8 cellular contexts compared by ENCODE assay signal in genomic region chr2:161308178-161308955, GRCh38. TPM values are rescaled to one million over a fixed set of nuclear protein-coding genes. Genes with fewer than 3 reads are reported as not detected.
DNase-seq lines count a peak whose midpoint lies in the region; ATAC-seq and TF ChIP-seq lines count a peak whose summit lies in the region.

Gene PSMD14, plus strand, starts transcription at chr2:161308425. Its CDS starts 10,401 bp downstream, at chr2:161318826.

- H3K27ac ChIP-seq in esophagus (ENCODE audit: low read depth in 2 of 2, low read length in 1 of 2) (peak within 1 kb of the TSS; percentile 95 to 97), muscle layer of colon (ENCODE audit: low read depth, low read length) (peak within 1 kb of the TSS; percentile 84)

- H3K4me1 Mint-ChIP-seq in activated T-cell treated with anti-CD3 and anti-CD28 coated beads, Interleukin-2, amount 50 U/mL, for 24 hours (ENCODE audit: low read depth) = peaks cover 37% of the 10 kb centered on the region

- H3K36me3 Mint-ChIP-seq in activated T-cell treated with anti-CD3 and anti-CD28 coated beads, Interleukin-2, amount 50 U/mL, for 24 hours (ENCODE audit: low read depth) = peaks cover 52% of the 10 kb centered on the region

- H3K9me3 Mint-ChIP-seq in activated T-cell treated with anti-CD3 and anti-CD28 coated beads, Interleukin-2, amount 50 U/mL, for 24 hours = peaks cover 2% of the 10 kb centered on the region

- ATAC-seq in GM21619 (IDR thresholded peaks at IDR 0.05; ENCODE audit: unreplicated experiment) = peak; percentile 97

- H3K36me3 ChIP-seq in esophagus (ENCODE audit: control insufficient read depth in 2 of 2, insufficient read depth in 2 of 2, low read length in 1 of 2) (no peaks in the 10 kb centered on the region), muscle layer of colon (ENCODE audit: insufficient read depth, low read length) (no peaks in the 10 kb centered on the region)

- WGBS in esophagus, 2 donors = 0 to 1% methylated on average over 60 of the region's 60 CpGs

- H3K4me1 ChIP-seq in esophagus (ENCODE audit: control insufficient read depth in 2 of 2, insufficient read depth in 2 of 2, low read length in 1 of 2) (no peaks in the 10 kb centered on the region), muscle layer of colon (ENCODE audit: insufficient read depth, low read length) (peaks cover 16% of the 10 kb centered on the region)

- H3K27ac Mint-ChIP-seq in activated T-cell treated with anti-CD3 and anti-CD28 coated beads, Interleukin-2, amount 50 U/mL, for 24 hours = peak within 1 kb of the TSS; percentile 98

- H3K9ac ChIP-seq in muscle layer of colon (ENCODE audit: low read length) = peak within 1 kb of the TSS; percentile 59

- peaks cover 3% of the 10 kb centered on the region for H3K27me3 Mint-ChIP-seq in activated T-cell treated with anti-CD3 and anti-CD28 coated beads, Interleukin-2, amount 50 U/mL, for 24 hours

- H3K27me3 ChIP-seq in esophagus (ENCODE audit: control insufficient read depth in 1 of 2, insufficient read depth in 2 of 2, low read length in 2 of 2) (no peaks in the 10 kb centered on the region), muscle layer of colon (ENCODE audit: control insufficient read depth in 1 of 2, insufficient read depth in 2 of 2, low read length in 2 of 2) (no peaks in the 10 kb centered on the region)

- H3K4me3 ChIP-seq in Jurkat, Clone E6-1 (ENCODE audit: low read length) = peak within 1 kb of the TSS; percentile 75
- peak within 1 kb of the TSS; percentile 89 to 96 for H3K4me3 ChIP-seq in esophagus (ENCODE audit: low read depth in 1 of 2, low read length in 2 of 2)
- peak within 1 kb of the TSS; percentile 55 to 79 for H3K4me3 ChIP-seq in muscle layer of colon (ENCODE audit: low read depth in 1 of 2, low read length in 2 of 2)

- H3K4me3 Mint-ChIP-seq in activated T-cell treated with anti-CD3 and anti-CD28 coated beads, Interleukin-2, amount 50 U/mL, for 24 hours = peak within 1 kb of the TSS; percentile 99

- H3K9me3 ChIP-seq in esophagus (ENCODE audit: control insufficient read depth in 2 of 2, insufficient read depth in 1 of 2, low read depth in 1 of 2, low read length in 1 of 2) (no peaks in the 10 kb centered on the region), muscle layer of colon (ENCODE audit: low read length) (no peaks in the 10 kb centered on the region)

- DNase-seq in DMS153 (lab: John Stamatoyannopoulos, UW) = peak; percentile 91
- DNase-seq in Jurkat, Clone E6-1 (ENCODE audit: low read depth, low spot score) = peak; percentile 87
- peak; percentile 91 for DNase-seq in activated T-cell treated with anti-CD3 and anti-CD28 coated beads, Interleukin-2, amount 50 U/mL, for 24 hours
- peak; percentile 79 for DNase-seq in stimulated activated CD8-positive, alpha-beta memory T cell treated with anti-CD3 and anti-CD28 coated beads, Interleukin-7, amount 100 ng/mL, for 24 hours (ENCODE audit: low read depth)

TF ChIP-seq in PFSK-1, 5 proteins besides CTCF, POLR2A, EP300 and RAD21:
- TF ChIP-seq TAF1 (IDR thresholded peaks at IDR 0.05; ENCODE audit: borderline replicate concordance, insufficient read depth, low read length) (peak; percentile 88; the same call in 1 of the 2 replicates), POLR2AphosphoS5 (IDR thresholded peaks at IDR 0.05; ENCODE audit: low read depth, low read length) (peak; percentile 93), REST (IDR thresholded peaks at IDR 0.05; ENCODE audit: insufficient read depth in 1 of 2, low read depth in 2 of 2, low read length in 2 of 2) (no peak), SIN3A (IDR thresholded peaks at IDR 0.05; ENCODE audit: borderline replicate concordance, insufficient read depth, low read length) (peak; percentile 72; the same call in 1 of the 2 replicates), FOXP2 (optimal IDR thresholded peaks at IDR 0.05; ENCODE audit: borderline replicate concordance, extremely low read depth, extremely low read length, insufficient read depth) (peak; percentile 80)

RNA-seq across cellular contexts. Expression of gene PSMD14, which starts in this region (rescaled TPM):
- polyA plus RNA-seq in Jurkat, Clone E6-1 (2012; ENCODE audit: insufficient read depth, insufficient read length) = 106 TPM
- polyA plus RNA-seq in PFSK-1 (2012; ENCODE audit: insufficient read length, low read depth) = 99.3 TPM
- polyA plus RNA-seq in esophagus = 10 to 100 TPM; 32.2 to 45.6 TPM

Comparison
In these comparisons a context has a peak if more than half of its experiments do, and no peak if none do; other contexts are left out.
1. Peak in every context shown above with its lines: DNase-seq, ATAC-seq, H3K4me3 ChIP-seq and H3K27ac ChIP-seq.